Comparison of ENCODE assay signal across 19 cellular contexts in genomic region chr1:211910917-211911485, GRCh38.
DNase-seq lines count a peak whose midpoint lies in the region; ATAC-seq, FAIRE-seq and TF ChIP-seq lines count a peak whose summit lies in the region.
"Had no signal": no experiment of that assay in that cellular context is flagged by ENCODE, and none has a peak within 500 bp of the region (broad histone marks: within the 10 kb centered on the region; RNA-seq: fewer than 3 reads in every experiment).

No MANE protein-coding gene starts in this region.

- peak overlapping the region; percentile 16 for H3K4me2 ChIP-seq in A549

- TF ChIP-seq POLR2A in A549 (IDR thresholded peaks at IDR 0.05; ENCODE audit: low read length), result no peak

- H3K27me3 ChIP-seq in foreskin keratinocyte, result peaks cover 7% of the 10 kb centered on the region
- H3K27me3 ChIP-seq: tibial artery had no signal

- H3K27ac ChIP-seq in A549, result peak overlapping the region; percentile 18 to 61; a peak in 4 of 6 replicates
- H3K27ac ChIP-seq in foreskin keratinocyte, result no peak overlapping the region
- H3K27ac ChIP-seq: tibial artery had no signal

- ATAC-seq in A549 (peak; percentile 17 to 31; a peak in 3 of 6 replicates), foreskin keratinocyte (peak; percentile 11), GM21576 (IDR thresholded peaks at IDR 0.05; ENCODE audit: unreplicated experiment) (no peak)
- ATAC-seq: CD8-positive, alpha-beta T cell; stimulated activated effector memory CD8-positive, alpha-beta T cell treated with anti-CD3 and anti-CD28 coated beads, Interleukin-12 subunit alpha, Interleukin-12 subunit beta, amount 100 ng/mL, for 72 hours had no signal

- H3K9me3 ChIP-seq in A549, result no peaks in the 10 kb centered on the region
- H3K9me3 ChIP-seq: tibial artery had no signal

- DNase-seq in A549 (ENCODE audit: low read depth in 1 of 2, low spot score in 1 of 2) (no peak), HFF-Myc (ENCODE audit: extremely low read depth, low read depth) (peak; percentile 22), SKM-1 treated with dmso at 0.1 percent for 144 hours (lab: John Stamatoyannopoulos, UW; ENCODE audit: unreplicated experiment) (peak; percentile 88), foreskin keratinocyte (no peak), DMS 273 (lab: John Stamatoyannopoulos, UW; ENCODE audit: unreplicated experiment) (no peak), NCI-H446 treated with DMSO at 0.1 percent for 48 hours (lab: John Stamatoyannopoulos, UW) (no peak), globus pallidus (ENCODE audit: low spot score) (no peak)
- DNase-seq: activated CD4-positive, alpha-beta memory T cell treated with anti-CD3 and anti-CD28 coated beads, Interleukin-2, amount 10 ng/mL, durations not matched to agents 7 days and 5 days; activated T-cell treated with anti-CD3 and anti-CD28 coated beads, Interleukin-2, amount 50 U/mL, for 1 hour; CD8-positive, alpha-beta T cell; DND-41; foreskin melanocyte; H9; NCI-H1092 treated with DMSO at 0.1 percent for 48 hours; NCI-H526 treated with DMSO at 0.1 percent for 48 hours; tibial artery had no signal

- 66% methylated on average over 4 of the region's 4 CpGs for WGBS in A549 (ENCODE audit: missing lambda C conversion rate)

- TF ChIP-seq CTCF in A549 (IDR thresholded peaks at IDR 0.05), result no peak
- TF ChIP-seq CTCF in HFF-Myc (IDR thresholded peaks at IDR 0.05; ENCODE audit: low read depth, low read length, missing control alignments), result no peak
- no peak for TF ChIP-seq CTCF in foreskin keratinocyte (conservative IDR thresholded peaks at IDR 0.05)

- peaks cover 39% of the 10 kb centered on the region for H3K4me1 ChIP-seq in A549
- no peaks in the 10 kb centered on the region for H3K4me1 ChIP-seq in foreskin keratinocyte
- H3K4me1 ChIP-seq: tibial artery had no signal

- no peak for TF ChIP-seq EP300 in A549 (IDR thresholded peaks at IDR 0.05)

- no peak overlapping the region for H3K4me3 ChIP-seq in A549
- H3K4me3 ChIP-seq in HFF-Myc (replicated peaks; ENCODE audit: low read depth, low read length), result no peak overlapping the region
- H3K4me3 ChIP-seq: tibial artery had no signal

- CTCF ChIA-PET in A549 (lab: Yijun Ruan, JAX), result interaction anchor here (0.7 to 1.7 kb wide), 2 partner anchors 27 to 35 kb away, joined by 3 to 4 read pairs; no protein-coding TSS in a partner anchor

- POLR2A ChIA-PET in A549 (lab: Yijun Ruan, JAX), result interaction anchor here (0.7 kb wide), 1 partner anchor 18 kb away, joined by 5 read pairs; no protein-coding TSS in a partner anchor

- no peak for TF ChIP-seq RAD21 in A549 (conservative IDR thresholded peaks at IDR 0.05 in 1 of 2, IDR thresholded peaks at IDR 0.05 in 1 of 2)

- FAIRE-seq in A549 (lab: Jason Lieb, UNC), result no peak
- FAIRE-seq: endometrium had no signal

TF ChIP-seq in A549, 52 proteins besides CTCF, POLR2A, EP300 and RAD21:
- TF ChIP-seq ESRRA (IDR thresholded peaks at IDR 0.05; ENCODE audit: borderline replicate concordance, low read length) (no peak), JUN (IDR thresholded peaks at IDR 0.05) (no peak)
- TF ChIP-seq, protein P1, sequence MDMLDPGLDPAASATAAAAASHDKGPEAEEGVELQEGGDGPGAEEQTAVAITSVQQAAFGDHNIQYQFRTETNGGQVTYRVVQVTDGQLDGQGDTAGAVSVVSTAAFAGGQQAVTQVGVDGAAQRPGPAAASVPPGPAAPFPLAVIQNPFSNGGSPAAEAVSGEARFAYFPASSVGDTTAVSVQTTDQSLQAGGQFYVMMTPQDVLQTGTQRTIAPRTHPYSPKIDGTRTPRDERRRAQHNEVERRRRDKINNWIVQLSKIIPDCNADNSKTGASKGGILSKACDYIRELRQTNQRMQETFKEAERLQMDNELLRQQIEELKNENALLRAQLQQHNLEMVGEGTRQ (IDR thresholded peaks at IDR 0.05), result no peak
TF ChIP-seq in A549: peak in this region for 0.

Comparison
In these comparisons a context has a peak if more than half of its experiments do, and no peak if none do; other contexts are left out.
1. DNase-seq: peak in HFF-Myc (single experiment) and SKM-1 treated with dmso at 0.1 percent for 144 hours (single experiment); none in A549 (0 of 2), foreskin keratinocyte (0 of 2), DMS 273 (single experiment), NCI-H446 treated with DMSO at 0.1 percent for 48 hours (single experiment) and globus pallidus (single experiment).